ENCODE assay signal across 25 cellular contexts in genomic region chr18:8357320-8357719, GRCh38.
"Had no signal": no experiment of that assay in that cellular context is flagged by ENCODE, and none has a peak within 500 bp of the region (broad histone marks: within the 10 kb centered on the region; RNA-seq: fewer than 3 reads in every experiment).

No MANE protein-coding gene starts in this region.

- DNase-seq: activated CD4-positive, alpha-beta memory T cell treated with anti-CD3 and anti-CD28 coated beads for 36 hours; activated CD4-positive, alpha-beta T cell treated with anti-CD3 and anti-CD28 coated beads, Interleukin-2, amount 10 ng/mL, durations not matched to agents 24 days and 14 days; activated CD8-positive, alpha-beta memory T cell treated with anti-CD3 and anti-CD28 coated beads, Interleukin-2, amount 10 ng/mL, durations not matched to agents 7 days and 5 days; activated CD8-positive, alpha-beta memory T cell treated with anti-CD3 and anti-CD28 coated beads, Interleukin-2, amount 50 U/mL, for 4 hours; activated CD8-positive, alpha-beta T cell treated with anti-CD3 and anti-CD28 coated beads, Interleukin-2, amount 10 ng/mL, durations not matched to agents 7 days and 5 days; activated effector memory CD4-positive, alpha-beta T cell treated with anti-CD3 and anti-CD28 coated beads, Interleukin-2, amount 50 U/mL, for 16 hours; activated naive CD4-positive, alpha-beta T cell treated with anti-CD3 and anti-CD28 coated beads for 36 hours; activated naive CD8-positive, alpha-beta T cell treated with anti-CD3 and anti-CD28 coated beads for 36 hours; activated naive CD8-positive, alpha-beta T cell treated with anti-CD3 and anti-CD28 coated beads, Interleukin-2, amount 50 U/mL, for 24 hours; activated T-cell treated with anti-CD3 and anti-CD28 coated beads, Interleukin-2, amount 50 U/mL, for 1 hour; activated T-cell treated with anti-CD3 and anti-CD28 coated beads, Interleukin-2, amount 50 U/mL, for 48 hours; adrenal gland; amygdala; aorta; body of pancreas; caudate nucleus; effector memory CD4-positive, alpha-beta T cell; erythroblast; foreskin keratinocyte; gastrocnemius medialis; glutamatergic neuron; heart left ventricle; T-helper 2 cell had no signal

- FAIRE-seq: colon had no signal

- H3K27me3 ChIP-seq: adrenal gland, body of pancreas, esophagus muscularis mucosa, gastrocnemius medialis, heart left ventricle had no signal

- H3K4me3 ChIP-seq: adrenal gland, body of pancreas, esophagus muscularis mucosa, gastrocnemius medialis, heart left ventricle had no signal

- H3K4me1 ChIP-seq: adrenal gland, body of pancreas, foreskin keratinocyte, gastrocnemius medialis had no signal

- H3K27ac ChIP-seq: adrenal gland, body of pancreas, esophagus muscularis mucosa, foreskin keratinocyte, gastrocnemius medialis, heart left ventricle had no signal

- H3K9me3 ChIP-seq: adrenal gland, body of pancreas, esophagus muscularis mucosa, gastrocnemius medialis, heart left ventricle had no signal

- H3K36me3 ChIP-seq: adrenal gland, gastrocnemius medialis had no signal
